In the genomic region with DNA sequence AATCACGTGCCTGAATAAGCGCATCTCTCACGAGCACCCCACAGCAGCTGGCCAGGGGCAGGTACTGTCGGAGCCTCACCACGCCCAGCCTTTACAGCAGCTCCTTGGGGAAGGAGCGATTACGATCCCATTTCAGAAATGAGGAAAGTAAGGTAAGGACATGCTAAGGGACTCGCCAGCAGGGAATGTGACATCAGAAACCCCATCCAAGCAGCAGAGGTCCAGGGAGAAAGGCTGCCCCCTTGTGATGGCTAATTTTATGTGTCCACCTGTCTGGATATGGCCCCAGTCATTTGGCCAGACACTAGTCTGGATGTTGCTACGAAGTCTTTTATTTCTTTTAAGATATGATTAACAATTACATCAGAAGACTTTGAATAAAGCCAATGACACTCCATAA, we compare ENCODE assay signal across 8 cellular contexts.
DNase-seq lines count a peak whose midpoint lies in the region; ATAC-seq and TF ChIP-seq lines count a peak whose summit lies in the region.

No MANE protein-coding gene starts in this region.

- intact Hi-C loops in body of pancreas (cut with DNase I) (no loop called here), mucosa of descending colon (cut with DNase I, micrococcal nuclease) (no loop called here)

- POLR2A ChIA-PET in GM10248 (lab: Yijun Ruan, JAX), result no interaction called here

- no peaks in the 10 kb centered on the region for H3K27me3 ChIP-seq in body of pancreas

- H3K9me3 ChIP-seq in body of pancreas, result no peaks in the 10 kb centered on the region
- no peaks in the 10 kb centered on the region for H3K9me3 ChIP-seq in mucosa of descending colon

- H3K4me1 ChIP-seq in body of pancreas (no peaks in the 10 kb centered on the region), mucosa of descending colon (ENCODE audit: low read depth) (no peaks in the 10 kb centered on the region)

- 48 to 52% methylated on average over 9 of the region's 9 CpGs for WGBS in body of pancreas, 2 donors

- peak; percentile 55 for ATAC-seq in body of pancreas
- peak; percentile 34 for ATAC-seq in mucosa of descending colon
- no peak for ATAC-seq in HG02759 (IDR thresholded peaks at IDR 0.05; ENCODE audit: unreplicated experiment)
- no peak for ATAC-seq in HG03159 (IDR thresholded peaks at IDR 0.05; ENCODE audit: unreplicated experiment)
- no peak for ATAC-seq in HG03280 (IDR thresholded peaks at IDR 0.05; ENCODE audit: unreplicated experiment)

- H3K36me3 ChIP-seq in body of pancreas (replicated peaks in 1 of 2; ENCODE audit: insufficient read depth in 1 of 2, low read depth in 2 of 2) (no peaks in the 10 kb centered on the region), mucosa of descending colon (ENCODE audit: low read depth) (no peaks in the 10 kb centered on the region)

- DNase-seq in GM10248 (ENCODE audit: extremely low spot score) (peak; percentile 60), body of pancreas (peak; percentile 52 to 66 (median 56)), mucosa of descending colon (peak in 1 of 3 donors; percentile 39)
- no peak for DNase-seq in central memory CD4-positive, alpha-beta T cell

- CTCF ChIA-PET in GM10248 (lab: Yijun Ruan, JAX), result interaction anchor here (0.7 kb wide), 1 partner anchor 10 kb away, joined by 3 read pairs; no protein-coding TSS in a partner anchor

- TF ChIP-seq CTCF in GM10248 (IDR thresholded peaks at IDR 0.05; ENCODE audit: control extremely low read depth, extremely low read depth, low read depth, missing control alignments), result peak; percentile 27
- peak; percentile 65 for TF ChIP-seq CTCF in LNCAP (IDR thresholded peaks at IDR 0.05)
- peak; percentile 15 to 60 (median 45) for TF ChIP-seq CTCF in body of pancreas (IDR thresholded peaks at IDR 0.05)
- TF ChIP-seq CTCF in mucosa of descending colon (IDR thresholded peaks at IDR 0.05), result no peak

- H3K4me3 ChIP-seq in body of pancreas (no peak overlapping the region), mucosa of descending colon (no peak overlapping the region)

- no peak for TF ChIP-seq POLR2A in body of pancreas (IDR thresholded peaks at IDR 0.05)

- no peak overlapping the region for H3K27ac ChIP-seq in body of pancreas

Comparison
In these comparisons a context has a peak if more than half of its experiments do, and no peak if none do; other contexts are left out.
1. ATAC-seq: peak in body of pancreas (single experiment) and mucosa of descending colon (single experiment); none in HG02759 (single experiment), HG03159 (single experiment) and HG03280 (single experiment).